In the genomic region with DNA sequence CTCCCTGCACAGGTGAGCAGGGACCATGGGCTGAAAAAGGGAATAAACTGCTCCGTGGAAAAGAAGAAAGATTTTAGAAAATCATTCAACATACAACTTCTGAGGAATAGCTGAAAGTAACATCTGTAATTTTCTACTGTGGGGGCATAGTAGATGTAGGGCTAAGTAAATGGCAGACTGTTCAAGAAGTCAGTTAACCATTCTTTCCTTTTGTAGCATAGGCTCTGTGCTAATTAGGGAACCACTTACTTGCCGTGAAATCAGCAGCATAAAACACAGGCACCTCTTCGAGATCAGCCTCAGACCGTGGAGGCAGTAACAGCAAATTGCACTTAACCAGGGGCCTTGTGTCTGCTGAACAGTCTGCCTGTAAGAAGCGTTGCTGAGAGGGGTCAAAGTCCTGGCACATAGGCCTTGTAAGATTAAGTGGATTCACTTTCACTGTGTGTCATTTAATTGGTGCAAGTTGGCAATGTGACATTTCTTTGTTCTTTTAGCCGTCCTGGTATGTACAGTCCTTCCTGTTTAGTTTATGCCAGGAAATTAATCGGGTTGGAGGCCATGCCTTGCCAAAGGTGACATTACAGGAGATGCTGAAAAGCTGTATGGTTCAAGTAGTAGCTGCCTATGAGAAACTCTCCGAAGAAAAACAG, we compare ENCODE assay signal across 12 cellular contexts. TPM values are rescaled to one million over a fixed set of nuclear protein-coding genes. Genes with fewer than 3 reads are reported as not detected.
DNase-seq lines count a peak whose midpoint lies in the region; ATAC-seq and TF ChIP-seq lines count a peak whose summit lies in the region.
"Had no signal": no experiment of that assay in that cellular context is flagged by ENCODE, and none has a peak within 500 bp of the region (broad histone marks: within the 10 kb centered on the region; RNA-seq: fewer than 3 reads in every experiment).

No MANE protein-coding gene starts in this region.

- H4K20me1 ChIP-seq in osteoblast (ENCODE audit: insufficient read depth, low read length): peaks cover 7% of the 10 kb centered on the region

- H3K9me3 ChIP-seq in osteoblast (ENCODE audit: low read depth, low read length): no peaks in the 10 kb centered on the region

- TF ChIP-seq CTCF in osteoblast (IDR thresholded peaks at IDR 0.05; ENCODE audit: extremely low read depth, low read depth, low read length): no peak

- DNase-seq in Daoy (ENCODE audit: low read depth) (peak; percentile 27), NCI-H2227 treated with DMSO at 0.1 percent for 48 hours (lab: John Stamatoyannopoulos, UW) (peak; percentile 38), osteoblast (ENCODE audit: insufficient read length, low spot score, missing footprints) (no peak)
- no peak for DNase-seq in activated CD4-positive, CD25-positive, alpha-beta regulatory T cell treated with anti-CD3 and anti-CD28 coated beads, Interleukin-2, amount 50 U/mL, for 72 hours
- no peak for DNase-seq in activated effector memory CD4-positive, alpha-beta T cell treated with Interleukin-2 at 50 U/mL for 16 hours
- no peak for DNase-seq in activated effector memory CD4-positive, alpha-beta T cell treated with anti-CD3 and anti-CD28 coated beads, Interleukin-2, amount 50 U/mL, for 16 hours
- DNase-seq: NCI-H774 had no signal

- H3K27me3 ChIP-seq in osteoblast (ENCODE audit: insufficient read depth, low read length): no peaks in the 10 kb centered on the region
- H3K27me3 ChIP-seq: dorsolateral prefrontal cortex had no signal

- H3K4me3 ChIP-seq in osteoblast (ENCODE audit: insufficient read depth, low read length): no peak overlapping the region
- H3K4me3 ChIP-seq: dorsolateral prefrontal cortex had no signal

- H3K27ac ChIP-seq in osteoblast (ENCODE audit: low read depth, low read length): peak overlapping the region; percentile 18

- H3K79me2 ChIP-seq in osteoblast (ENCODE audit: insufficient read depth, low read length): peaks cover 21% of the 10 kb centered on the region

- no peak overlapping the region for H2AFZ ChIP-seq in osteoblast (ENCODE audit: low read length)

- H3K36me3 ChIP-seq in osteoblast (ENCODE audit: insufficient read depth, low read length): peaks cover 87% of the 10 kb centered on the region

- H3K4me1 ChIP-seq in osteoblast (ENCODE audit: insufficient read depth, low read length): no peaks in the 10 kb centered on the region

- peak; percentile 49 for ATAC-seq in esophagus mucosa
- ATAC-seq in HG03521 (IDR thresholded peaks at IDR 0.05; ENCODE audit: unreplicated experiment): no peak
- ATAC-seq: WTC11 had no signal

- no peak overlapping the region for H3K4me2 ChIP-seq in osteoblast (ENCODE audit: insufficient read depth, low read length)

RNA-seq across cellular contexts. Expression of a gene that starts 10.4 kb away (rescaled TPM):
- total RNA-seq in Daoy (2014; rRNA removed; shearing (Covaris generic)): 13.5 and 15.9 TPM in 2 replicates
- total RNA-seq in esophagus mucosa (15.9 TPM), osteoblast (21.5 and 23.2 TPM in 2 replicates)

RNA-seq across cellular contexts. Expression of a gene that starts 38.5 kb away (rescaled TPM):
- total RNA-seq in Daoy (2014; rRNA removed; shearing (Covaris generic)): 1.4 and 1.5 TPM in 2 replicates
- total RNA-seq in esophagus mucosa (not detected), osteoblast (under 0.01 TPM in 2 replicates)

RNA-seq across cellular contexts. Expression of a gene that starts 58.4 kb away (rescaled TPM):
- not detected in 2 replicates for total RNA-seq in Daoy (2014; rRNA removed; shearing (Covaris generic))
- total RNA-seq in esophagus mucosa (not detected), osteoblast (not detected in 2 replicates)
- total RNA-seq: lower leg skin, WTC11 had no signal

Comparison
In these comparisons a context has a peak if more than half of its experiments do, and no peak if none do; other contexts are left out.
1. DNase-seq: peak in Daoy (single experiment) and NCI-H2227 treated with DMSO at 0.1 percent for 48 hours (single experiment); none in osteoblast (single experiment), activated CD4-positive, CD25-positive, alpha-beta regulatory T cell treated with anti-CD3 and anti-CD28 coated beads, Interleukin-2, amount 50 U/mL, for 72 hours (single experiment), activated effector memory CD4-positive, alpha-beta T cell treated with Interleukin-2 at 50 U/mL for 16 hours (single experiment) and activated effector memory CD4-positive, alpha-beta T cell treated with anti-CD3 and anti-CD28 coated beads, Interleukin-2, amount 50 U/mL, for 16 hours (single experiment).